Comparison of ENCODE assay signal across 11 cellular contexts in genomic region chr9:6845881-6846280, GRCh38.
A peak's percentile ranks its signal among the peaks of the same experiment; 100 is the strongest.
DNase-seq lines count a peak whose midpoint lies in the region; ATAC-seq and TF ChIP-seq lines count a peak whose summit lies in the region.
"Had no signal": no experiment of that assay in that cellular context is flagged by ENCODE, and none has a peak within 500 bp of the region (broad histone marks: within the 10 kb centered on the region; RNA-seq: fewer than 3 reads in every experiment).

No MANE protein-coding gene starts in this region.

- no peaks in the 10 kb centered on the region for H3K9me3 ChIP-seq in WERI-Rb-1 (ENCODE audit: severe bottlenecking)
- no peaks in the 10 kb centered on the region for H3K9me3 ChIP-seq in smooth muscle cell (replicated peaks; ENCODE audit: low read depth)

- TF ChIP-seq CTCF in WERI-Rb-1 (IDR thresholded peaks at IDR 0.05; ENCODE audit: low read depth, low read length) (peak; percentile 53), smooth muscle cell (IDR thresholded peaks at IDR 0.05; ENCODE audit: borderline replicate concordance, insufficient read depth, poor library complexity, severe bottlenecking) (peak; percentile 37)

- H3K27me3 Mint-ChIP-seq in activated naive CD4-positive, alpha-beta T cell treated with anti-CD3 and anti-CD28 coated beads, Interleukin-2, amount 10 ng/mL, durations not matched to agents 7 days and 5 days: no peaks in the 10 kb centered on the region
- H3K27me3 Mint-ChIP-seq in activated naive CD4-positive, alpha-beta T cell treated with anti-CD3 and anti-CD28 coated beads for 36 hours (ENCODE audit: low read depth): no peaks in the 10 kb centered on the region
- H3K27me3 Mint-ChIP-seq: natural killer cell treated with Interleukin-12 subunit alpha and Interleukin-12 subunit beta and Interleukin-15 and Interleukin-18, amount 100 ng/mL, for 72 hours had no signal

- H3K27ac ChIP-seq in WERI-Rb-1 (no peak overlapping the region), smooth muscle cell (ENCODE audit: low read depth) (no peak overlapping the region)
- H3K27ac ChIP-seq: C4-2B had no signal

- intact Hi-C loops in activated naive CD4-positive, alpha-beta T cell treated with anti-CD3 and anti-CD28 coated beads for 36 hours (cut with micrococcal nuclease): no loop called here

- H3K27me3 ChIP-seq in WERI-Rb-1 (ENCODE audit: insufficient read depth, low read depth, severe bottlenecking) (no peaks in the 10 kb centered on the region), smooth muscle cell (ENCODE audit: low read depth) (no peaks in the 10 kb centered on the region)

- no peak for ATAC-seq in GM18517 (IDR thresholded peaks at IDR 0.05; ENCODE audit: unreplicated experiment)
- ATAC-seq: activated T-cell treated with anti-CD3 and anti-CD28 coated beads, Interleukin-2, amount 50 U/mL, for 72 hours; natural killer cell treated with Interleukin-12 subunit alpha and Interleukin-12 subunit beta and Interleukin-15 and Interleukin-18, amount 100 ng/mL, for 72 hours had no signal

- no peaks in the 10 kb centered on the region for H3K4me1 ChIP-seq in smooth muscle cell (ENCODE audit: low read depth)

- peaks cover 71% of the 10 kb centered on the region for H4K20me1 ChIP-seq in smooth muscle cell (ENCODE audit: low read depth)

- H3K4me3 ChIP-seq in WERI-Rb-1 (ENCODE audit: low read depth, low read length) (no peak overlapping the region), smooth muscle cell (no peak overlapping the region)

- no peaks in the 10 kb centered on the region for H3K79me2 ChIP-seq in smooth muscle cell (ENCODE audit: low read depth)

- 47% methylated on average over 2 of the region's 2 CpGs for WGBS in smooth muscle cell (ENCODE audit: low lambda C conversion rate)

- H3F3A ChIP-seq in smooth muscle cell (ENCODE audit: low read depth): no peaks in the 10 kb centered on the region

- H3K9ac ChIP-seq in smooth muscle cell (ENCODE audit: low read depth): no peak overlapping the region

- H2AFZ ChIP-seq in smooth muscle cell (ENCODE audit: low read depth): no peak overlapping the region

- H3K4me2 ChIP-seq in smooth muscle cell: no peak overlapping the region

- no peak overlapping the region for H3K4me3 Mint-ChIP-seq in activated naive CD4-positive, alpha-beta T cell treated with anti-CD3 and anti-CD28 coated beads, Interleukin-2, amount 10 ng/mL, durations not matched to agents 7 days and 5 days
- no peak overlapping the region for H3K4me3 Mint-ChIP-seq in activated naive CD4-positive, alpha-beta T cell treated with anti-CD3 and anti-CD28 coated beads for 36 hours
- H3K4me3 Mint-ChIP-seq: activated T-cell treated with anti-CD3 and anti-CD28 coated beads, Interleukin-2, amount 50 U/mL, for 72 hours; natural killer cell treated with Interleukin-12 subunit alpha and Interleukin-12 subunit beta and Interleukin-15 and Interleukin-18, amount 100 ng/mL, for 72 hours had no signal

- H3K36me3 ChIP-seq in WERI-Rb-1: no peaks in the 10 kb centered on the region; the same call in 1 of the 2 replicates
- H3K36me3 ChIP-seq in smooth muscle cell (ENCODE audit: low read depth): no peaks in the 10 kb centered on the region

- CTCF ChIA-PET in activated naive CD4-positive, alpha-beta T cell treated with anti-CD3 and anti-CD28 coated beads, Interleukin-2, amount 10 ng/mL, durations not matched to agents 7 days and 5 days (lab: Charles Lee): no interaction called here
- CTCF ChIA-PET in activated naive CD4-positive, alpha-beta T cell treated with anti-CD3 and anti-CD28 coated beads for 36 hours (lab: Charles Lee): no interaction called here

- no peak for DNase-seq in activated naive CD4-positive, alpha-beta T cell treated with anti-CD3 and anti-CD28 coated beads, Interleukin-2, amount 10 ng/mL, durations not matched to agents 7 days and 5 days
- no peak for DNase-seq in activated naive CD4-positive, alpha-beta T cell treated with anti-CD3 and anti-CD28 coated beads for 36 hours
- DNase-seq in WERI-Rb-1 (no peak), iPS-NIHi11 (ENCODE audit: low spot score) (peak; percentile 69), smooth muscle cell (lab: John Stamatoyannopoulos, UW; ENCODE audit: unreplicated experiment) (no peak), NCI-H1092 treated with DMSO at 0.1 percent for 48 hours (lab: John Stamatoyannopoulos, UW) (no peak), SKM-1 treated with dmso at 0.1 percent for 144 hours (lab: John Stamatoyannopoulos, UW; ENCODE audit: unreplicated experiment) (no peak)
- DNase-seq: activated T-cell treated with anti-CD3 and anti-CD28 coated beads, Interleukin-2, amount 50 U/mL, for 72 hours had no signal

- no peaks in the 10 kb centered on the region for H3K9me3 Mint-ChIP-seq in activated naive CD4-positive, alpha-beta T cell treated with anti-CD3 and anti-CD28 coated beads, Interleukin-2, amount 10 ng/mL, durations not matched to agents 7 days and 5 days
- no peaks in the 10 kb centered on the region for H3K9me3 Mint-ChIP-seq in activated naive CD4-positive, alpha-beta T cell treated with anti-CD3 and anti-CD28 coated beads for 36 hours
- H3K9me3 Mint-ChIP-seq: activated T-cell treated with anti-CD3 and anti-CD28 coated beads, Interleukin-2, amount 50 U/mL, for 72 hours; natural killer cell treated with Interleukin-12 subunit alpha and Interleukin-12 subunit beta and Interleukin-15 and Interleukin-18, amount 100 ng/mL, for 72 hours had no signal

- H3K4me1 Mint-ChIP-seq in activated naive CD4-positive, alpha-beta T cell treated with anti-CD3 and anti-CD28 coated beads, Interleukin-2, amount 10 ng/mL, durations not matched to agents 7 days and 5 days: no peaks in the 10 kb centered on the region
- peaks cover 6% of the 10 kb centered on the region for H3K4me1 Mint-ChIP-seq in activated naive CD4-positive, alpha-beta T cell treated with anti-CD3 and anti-CD28 coated beads for 36 hours (ENCODE audit: low read depth)

- H3K27ac Mint-ChIP-seq in activated naive CD4-positive, alpha-beta T cell treated with anti-CD3 and anti-CD28 coated beads, Interleukin-2, amount 10 ng/mL, durations not matched to agents 7 days and 5 days: peak overlapping the region; percentile 8
- H3K27ac Mint-ChIP-seq in activated naive CD4-positive, alpha-beta T cell treated with anti-CD3 and anti-CD28 coated beads for 36 hours: no peak overlapping the region
- H3K27ac Mint-ChIP-seq: activated T-cell treated with anti-CD3 and anti-CD28 coated beads, Interleukin-2, amount 50 U/mL, for 72 hours had no signal

- peaks cover 19% of the 10 kb centered on the region for H3K36me3 Mint-ChIP-seq in activated naive CD4-positive, alpha-beta T cell treated with anti-CD3 and anti-CD28 coated beads, Interleukin-2, amount 10 ng/mL, durations not matched to agents 7 days and 5 days
- peaks cover 8% of the 10 kb centered on the region for H3K36me3 Mint-ChIP-seq in activated naive CD4-positive, alpha-beta T cell treated with anti-CD3 and anti-CD28 coated beads for 36 hours (ENCODE audit: low read depth)
